In genomic region chr15:69185706-69186105, GRCh38 we compare ENCODE assay signal across 25 cellular contexts.
"Had no signal": no experiment of that assay in that cellular context is flagged by ENCODE, and none has a peak within 500 bp of the region (broad histone marks: within the 10 kb centered on the region; RNA-seq: fewer than 3 reads in every experiment).

No MANE protein-coding gene starts in this region.

- ATAC-seq: gastroesophageal sphincter; left cardiac atrium; left ventricle myocardium superior; sciatic nerve; stimulated activated naive CD8-positive, alpha-beta T cell treated with anti-CD3 and anti-CD28 coated beads, Interleukin-15, amount 100 ng/mL, for 72 hours had no signal

- H3K4me3 Mint-ChIP-seq: mesothelial cell of epicardium; nephron progenitor cell; stimulated activated naive CD8-positive, alpha-beta T cell treated with anti-CD3 and anti-CD28 coated beads, Interleukin-15, amount 100 ng/mL, for 72 hours had no signal

- H3K4me1 Mint-ChIP-seq: nephron progenitor cell; stimulated activated naive CD8-positive, alpha-beta T cell treated with anti-CD3 and anti-CD28 coated beads, Interleukin-15, amount 100 ng/mL, for 72 hours had no signal

- H3K27me3 Mint-ChIP-seq: naive B cell; stimulated activated naive CD8-positive, alpha-beta T cell treated with anti-CD3 and anti-CD28 coated beads, Interleukin-15, amount 100 ng/mL, for 72 hours had no signal

- H3K27ac Mint-ChIP-seq: mesothelial cell of epicardium; nephron progenitor cell; stimulated activated naive CD8-positive, alpha-beta T cell treated with anti-CD3 and anti-CD28 coated beads, Interleukin-15, amount 100 ng/mL, for 72 hours had no signal

- H3K4me3 ChIP-seq: gastroesophageal sphincter, hepatocyte, prostate gland, skin epidermis, thyroid gland, upper lobe of left lung had no signal

- DNase-seq: activated CD4-positive, alpha-beta T cell treated with anti-CD3 and anti-CD28 coated beads for 4 hours; activated CD4-positive, alpha-beta T cell treated with anti-CD3 and anti-CD28 coated beads, Interleukin-2, amount 50 U/mL, for 4 hours; activated CD8-positive, alpha-beta memory T cell treated with anti-CD3 and anti-CD28 coated beads for 24 hours; activated effector memory CD4-positive, alpha-beta T cell treated with Interleukin-2 at 50 U/mL for 16 hours; activated naive CD4-positive, alpha-beta T cell treated with Interleukin-2 at 50 U/mL for 16 hours; amniotic stem cell; brain microvascular endothelial cell; caudate nucleus; cortex of kidney; left cardiac atrium; left ventricle myocardium superior; naive B cell; nephron progenitor cell; retina; stimulated activated CD4-positive, alpha-beta T cell treated with anti-CD3 and anti-CD28 coated beads, Interleukin-12 subunit alpha, Interleukin-12 subunit beta, amount 100 ng/mL, for 4 hours; stimulated activated CD4-positive, alpha-beta T cell treated with anti-CD3 and anti-CD28 coated beads, Interleukin-4, amount 100 ng/mL, for 1 hour; stimulated activated naive CD8-positive, alpha-beta T cell treated with anti-CD3 and anti-CD28 coated beads, Interleukin-15, amount 100 ng/mL, for 72 hours; thyroid gland; upper lobe of left lung had no signal
